Comparison of ENCODE assay signal across 8 cellular contexts in genomic region chrX:116204947-116205346, GRCh38. TPM values are rescaled to one million over a fixed set of nuclear protein-coding genes. Genes with fewer than 3 reads are reported as not detected.
DNase-seq lines count a peak whose midpoint lies in the region; ATAC-seq and TF ChIP-seq lines count a peak whose summit lies in the region.

No MANE protein-coding gene starts in this region.

- no peaks in the 10 kb centered on the region for H3K36me3 Mint-ChIP-seq in immature natural killer cell

- H3K9me3 ChIP-seq in A673 (ENCODE audit: low read depth, low read length, poor library complexity, severe bottlenecking) (no peaks in the 10 kb centered on the region), smooth muscle cell (replicated peaks; ENCODE audit: low read depth) (no peaks in the 10 kb centered on the region)

- H3K27ac ChIP-seq in A673 (ENCODE audit: low read depth, low read length, poor library complexity, severe bottlenecking) (no peak overlapping the region), smooth muscle cell (ENCODE audit: low read depth) (no peak overlapping the region)

- no peak overlapping the region for H3K4me3 Mint-ChIP-seq in immature natural killer cell

- BruUV-seq in A673 (replicated peaks; lab: Mats Ljungman, UMichigan) = no TSS peak

- intact Hi-C loops in A673 (cut with micrococcal nuclease; ENCODE audit: unreplicated experiment) (loop anchor here (10.0 kb wide), 1 partner anchor 1790 kb away; no protein-coding TSS in a partner anchor), posterior cingulate gyrus (cut with DNase I) (no loop called here)

- H3K79me2 ChIP-seq in smooth muscle cell (ENCODE audit: low read depth) = no peaks in the 10 kb centered on the region

- CTCF ChIA-PET in A673 (lab: Charles Lee) = no interaction called here

- H3K36me3 ChIP-seq in A673 (ENCODE audit: insufficient read depth, low read length, poor library complexity, severe bottlenecking) (no peaks in the 10 kb centered on the region), smooth muscle cell (ENCODE audit: low read depth) (no peaks in the 10 kb centered on the region)

- peaks cover 0 to 3% (median 0%) of the 10 kb centered on the region in 3 donors for H3K27me3 Mint-ChIP-seq in immature natural killer cell (ENCODE audit: low read depth in 3 of 3)

- H2AFZ ChIP-seq in smooth muscle cell (ENCODE audit: low read depth) = no peak overlapping the region

- H3K4me1 ChIP-seq in A673 (ENCODE audit: insufficient read depth, low read length, poor library complexity, severe bottlenecking) = no peaks in the 10 kb centered on the region
- no peaks in the 10 kb centered on the region for H3K4me1 ChIP-seq in smooth muscle cell (ENCODE audit: low read depth)

- peaks cover 0 to 3% (median 0%) of the 10 kb centered on the region in 6 donors for H3K9me3 Mint-ChIP-seq in immature natural killer cell

- no peaks in the 10 kb centered on the region for H4K20me1 ChIP-seq in smooth muscle cell (ENCODE audit: low read depth)

- H3F3A ChIP-seq in smooth muscle cell (ENCODE audit: low read depth) = no peaks in the 10 kb centered on the region

- ATAC-seq in GM18502 (IDR thresholded peaks at IDR 0.05; ENCODE audit: poor library complexity, unreplicated experiment) (peak; percentile 65), HG03108 (IDR thresholded peaks at IDR 0.05; ENCODE audit: unreplicated experiment) (no peak)

- WGBS in smooth muscle cell (ENCODE audit: low lambda C conversion rate) = 16% methylated on average over 3 of the region's 3 CpGs

- DNase-seq in A673 (ENCODE audit: low spot score) (peak; percentile 46), NCI-H69 (lab: John Stamatoyannopoulos, UW) (peak; percentile 15), fibroblast of mammary gland (ENCODE audit: low read depth) (peak; percentile 26), smooth muscle cell (lab: John Stamatoyannopoulos, UW; ENCODE audit: unreplicated experiment) (no peak), posterior cingulate gyrus (no peak), immature natural killer cell (no peak)

- H3K4me3 ChIP-seq in A673 (ENCODE audit: low read depth, low read length, poor library complexity, severe bottlenecking) = no peak overlapping the region
- H3K4me3 ChIP-seq in fibroblast of mammary gland (ENCODE audit: control insufficient read depth, low read depth, low read length) = no peak overlapping the region
- no peak overlapping the region for H3K4me3 ChIP-seq in smooth muscle cell

- no peak overlapping the region for H3K27ac Mint-ChIP-seq in immature natural killer cell

- H3K9ac ChIP-seq in smooth muscle cell (ENCODE audit: low read depth) = no peak overlapping the region

- POLR2A ChIA-PET in A673 (lab: Charles Lee; ENCODE audit: low non-redundant PET) = interaction anchor here (0.6 kb wide), 1 partner anchor 214 kb away, joined by 4 read pairs; no protein-coding TSS in a partner anchor

- no peaks in the 10 kb centered on the region for H3K4me1 Mint-ChIP-seq in immature natural killer cell

- TF ChIP-seq CTCF in A673 (conservative IDR thresholded peaks at IDR 0.05; ENCODE audit: low read depth, low read length) (peak; percentile 76), fibroblast of mammary gland (conservative IDR thresholded peaks at IDR 0.05; ENCODE audit: control insufficient read depth, insufficient read depth, low read depth, low read length) (peak; percentile 68), smooth muscle cell (IDR thresholded peaks at IDR 0.05; ENCODE audit: borderline replicate concordance, insufficient read depth, poor library complexity, severe bottlenecking) (peak; percentile 59)

- no peaks in the 10 kb centered on the region for H3K27me3 ChIP-seq in A673 (replicated peaks; ENCODE audit: insufficient read depth, low read depth, low read length, poor library complexity)
- no peaks in the 10 kb centered on the region for H3K27me3 ChIP-seq in smooth muscle cell (ENCODE audit: low read depth)

- H3K4me2 ChIP-seq in smooth muscle cell = peak overlapping the region; percentile 40

RNA-seq across cellular contexts. Expression of gene AGTR2, which starts 34.4 kb away (rescaled TPM):
- total RNA-seq in A673 (2021) = not detected in 2 replicates
- not detected in 2 replicates for total RNA-seq in smooth muscle cell
- polyA plus RNA-seq in smooth muscle cell = not detected in 2 replicates
- polyA plus RNA-seq in immature natural killer cell = not detected

Comparison
In these comparisons a context has a peak if more than half of its experiments do, and no peak if none do; other contexts are left out.
1. DNase-seq: peak in A673 (single experiment), NCI-H69 (single experiment) and fibroblast of mammary gland (single experiment); none in smooth muscle cell (single experiment), posterior cingulate gyrus (0 of 10) and immature natural killer cell (0 of 3).
2. Peak in every context shown above with its lines, with median percentiles within 50 percentile points of each other: CTCF ChIP-seq.